In the genomic region with DNA sequence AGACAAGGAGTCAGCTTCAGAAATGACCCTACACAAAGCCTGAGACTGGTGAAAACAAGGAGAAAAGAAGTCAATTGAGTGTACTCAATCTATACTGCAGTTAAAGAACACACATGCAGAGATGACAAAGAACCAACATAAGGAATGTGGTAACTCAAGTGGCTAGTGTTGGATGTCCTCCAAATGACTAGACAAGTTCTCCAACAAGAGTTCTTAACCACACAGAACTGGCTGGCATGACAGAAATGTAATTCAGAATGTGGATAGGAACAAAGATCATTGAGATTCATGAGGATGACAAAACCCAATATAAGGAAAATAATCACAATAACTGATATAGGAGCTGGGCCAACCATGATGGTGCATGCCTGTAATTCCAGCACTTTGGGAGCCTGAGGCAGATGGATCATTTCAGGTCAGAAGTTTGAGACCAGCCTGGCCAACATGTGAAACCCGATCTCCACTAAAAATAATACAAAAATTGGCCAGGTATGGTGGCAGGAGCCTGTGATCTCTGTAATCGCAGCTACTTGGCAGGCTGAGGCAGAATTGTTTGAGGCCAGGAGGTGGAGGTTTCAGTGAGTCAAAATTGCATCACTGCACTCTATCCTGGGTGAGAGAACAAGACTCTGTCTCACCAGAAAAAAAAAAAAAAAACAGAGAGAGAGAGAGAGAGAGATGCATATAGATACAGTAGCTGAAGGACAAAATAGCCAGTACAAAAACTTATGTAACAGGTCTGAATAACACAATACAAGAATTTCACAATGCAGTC, we compare ENCODE assay signal across 18 cellular contexts.
A peak's percentile ranks its signal among the peaks of the same experiment; 100 is the strongest.
DNase-seq lines count a peak whose midpoint lies in the region; ATAC-seq and FAIRE-seq lines count a peak whose summit lies in the region.
"Had no signal": no experiment of that assay in that cellular context is flagged by ENCODE, and none has a peak within 500 bp of the region (broad histone marks: within the 10 kb centered on the region; RNA-seq: fewer than 3 reads in every experiment).

No MANE protein-coding gene starts in this region.

- no peak for ATAC-seq in GM19455 (IDR thresholded peaks at IDR 0.05; ENCODE audit: unreplicated experiment)
- ATAC-seq in effector memory CD8-positive, alpha-beta T cell (replicated peaks) = no peak
- ATAC-seq in naive thymus-derived CD8-positive, alpha-beta T cell = no peak
- ATAC-seq: HCT116, PC-3 had no signal

- H3K36me3 Mint-ChIP-seq in effector memory CD8-positive, alpha-beta T cell (ENCODE audit: insufficient read depth) = no peaks in the 10 kb centered on the region
- H3K36me3 Mint-ChIP-seq in naive thymus-derived CD8-positive, alpha-beta T cell = no peaks in the 10 kb centered on the region

- peak; percentile 99 for FAIRE-seq in RCC 7860 (lab: Jason Lieb, UNC)

- H3K27ac Mint-ChIP-seq in effector memory CD8-positive, alpha-beta T cell = no peak overlapping the region
- H3K27ac Mint-ChIP-seq in naive thymus-derived CD8-positive, alpha-beta T cell = no peak overlapping the region

- H3K4me1 Mint-ChIP-seq in effector memory CD8-positive, alpha-beta T cell (ENCODE audit: low read depth in 2 of 2) = no peaks in the 10 kb centered on the region
- no peaks in the 10 kb centered on the region for H3K4me1 Mint-ChIP-seq in naive thymus-derived CD8-positive, alpha-beta T cell

- H3K27me3 Mint-ChIP-seq in effector memory CD8-positive, alpha-beta T cell = no peaks in the 10 kb centered on the region
- no peaks in the 10 kb centered on the region for H3K27me3 Mint-ChIP-seq in naive thymus-derived CD8-positive, alpha-beta T cell

- peak overlapping the region; percentile 92 for H3K27ac ChIP-seq in epithelial cell of prostate
- H3K27ac ChIP-seq: C4-2B, GM23248, RWPE1, SJCRH30 had no signal

- POLR2A ChIA-PET in naive thymus-derived CD8-positive, alpha-beta T cell (lab: Charles Lee) = no interaction called here

- DNase-seq in HS-27A (ENCODE audit: low read depth) = peak; percentile 74
- peak; percentile 79 for DNase-seq in RCC 7860 (ENCODE audit: low spot score)
- peak; percentile 82 for DNase-seq in epithelial cell of prostate (ENCODE audit: low read depth, low spot score)
- peak; percentile 77 for DNase-seq in renal cortical epithelial cell (ENCODE audit: low read depth)
- no peak for DNase-seq in effector memory CD8-positive, alpha-beta T cell
- no peak for DNase-seq in naive thymus-derived CD8-positive, alpha-beta T cell
- DNase-seq: ACHN, AML-193, DMS79 treated with DMSO at 0.1 percent for 48 hours, GM23248, NCI-H1694 treated with DMSO at 0.1 percent for 48 hours, NCI-H526, PC-3, SJCRH30 had no signal

- peaks cover 0 to 3% of the 10 kb centered on the region in 2 donors for H3K9me3 Mint-ChIP-seq in effector memory CD8-positive, alpha-beta T cell
- H3K9me3 Mint-ChIP-seq in naive thymus-derived CD8-positive, alpha-beta T cell = peaks cover 0 to 11% (median 0%) of the 10 kb centered on the region in 9 donors

- no peak overlapping the region for H3K4me3 Mint-ChIP-seq in effector memory CD8-positive, alpha-beta T cell
- no peak overlapping the region for H3K4me3 Mint-ChIP-seq in naive thymus-derived CD8-positive, alpha-beta T cell

Comparison
In these comparisons a context has a peak if more than half of its experiments do, and no peak if none do; other contexts are left out.
1. DNase-seq: peak in HS-27A (single experiment), RCC 7860 (single experiment), epithelial cell of prostate (single experiment) and renal cortical epithelial cell (single experiment); none in effector memory CD8-positive, alpha-beta T cell (0 of 3) and naive thymus-derived CD8-positive, alpha-beta T cell (0 of 10).